Comparison of ENCODE assay signal across 8 cellular contexts in the genomic region with DNA sequence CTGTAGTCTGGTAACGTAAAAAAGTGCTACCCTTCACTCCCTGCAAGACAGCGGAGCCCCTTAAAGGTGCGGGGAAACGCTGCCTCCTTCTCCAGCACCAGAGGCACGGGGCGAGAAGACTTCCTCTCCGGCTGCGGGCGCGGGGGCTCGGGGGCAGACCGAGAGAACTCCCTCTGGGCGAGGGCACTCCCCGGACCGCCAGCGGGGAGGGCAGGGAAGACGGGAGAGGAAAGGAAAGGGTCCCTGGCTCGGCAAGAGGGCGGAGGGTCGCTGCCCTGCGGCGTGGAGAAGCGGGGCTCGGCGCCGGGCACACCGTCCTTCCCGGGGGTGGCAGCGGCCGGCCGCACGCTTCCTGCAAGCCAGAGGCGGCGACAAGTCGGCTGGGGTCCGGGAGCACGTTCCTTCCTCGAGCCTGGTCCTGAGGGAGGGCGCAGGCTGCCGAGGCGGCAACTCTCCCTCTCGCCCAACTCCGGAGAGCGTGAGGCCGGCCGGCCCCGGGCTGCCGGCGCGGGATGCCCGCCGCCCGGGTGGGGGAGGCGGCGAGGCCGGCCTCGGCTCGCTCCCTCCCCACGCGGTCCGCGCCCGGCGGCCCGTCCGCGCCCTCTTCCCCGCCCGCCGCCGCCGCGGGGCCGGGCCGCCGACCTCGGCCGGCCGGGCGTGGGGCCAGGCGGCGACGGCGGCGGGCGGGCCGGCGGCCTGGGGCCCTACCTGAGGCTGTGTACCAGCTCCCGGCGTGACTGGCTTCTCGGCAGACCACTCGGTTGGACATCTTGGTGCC. TPM values are rescaled to one million over a fixed set of nuclear protein-coding genes. Genes with fewer than 3 reads are reported as not detected.
DNase-seq lines count a peak whose midpoint lies in the region; ATAC-seq and TF ChIP-seq lines count a peak whose summit lies in the region.

No MANE protein-coding gene starts in this region.

- peak overlapping the region; percentile 89 for H3K27ac Mint-ChIP-seq in activated T-helper 17 cell treated with anti-CD3 and anti-CD28 coated beads, Interleukin-2, amount 50 U/mL, for 72 hours

- peaks cover 31% of the 10 kb centered on the region for H3K4me1 Mint-ChIP-seq in activated T-helper 17 cell treated with anti-CD3 and anti-CD28 coated beads, Interleukin-2, amount 50 U/mL, for 72 hours

- H3K4me3 ChIP-seq in OCI-LY3 (ENCODE audit: low read length) (peak overlapping the region; percentile 93), fibroblast of the aortic adventitia (ENCODE audit: low read depth, low read length) (peak overlapping the region; percentile 82), neural cell (ENCODE audit: low read length) (peak overlapping the region; percentile 98), thyroid gland (replicated peaks in 1 of 3) (peak overlapping the region; percentile 56 to 85 (median 74))

- H3K36me3 ChIP-seq in OCI-LY3 (replicated peaks; ENCODE audit: low read depth, low read length): no peaks in the 10 kb centered on the region
- H3K36me3 ChIP-seq in neural cell (ENCODE audit: insufficient read depth, low read length): no peaks in the 10 kb centered on the region
- no peaks in the 10 kb centered on the region for H3K36me3 ChIP-seq in thyroid gland

- H3K27ac ChIP-seq in OCI-LY3 (ENCODE audit: low read length): peak overlapping the region; percentile 90
- peak overlapping the region; percentile 65 for H3K27ac ChIP-seq in neural cell (ENCODE audit: low read length)
- peak overlapping the region; percentile 20 to 91 (median 78) for H3K27ac ChIP-seq in thyroid gland

- peak; percentile 20 for DNase-seq in NCI-H2171 treated with DMSO at 0.1 percent for 48 hours (lab: John Stamatoyannopoulos, UW)
- DNase-seq in NCI-H2171 (lab: John Stamatoyannopoulos, UW): no peak
- peak; percentile 5 for DNase-seq in fibroblast of the aortic adventitia (ENCODE audit: low read depth)
- DNase-seq in thyroid gland: peak; percentile 30 to 35

- H3K27me3 ChIP-seq in OCI-LY3 (ENCODE audit: low read depth, low read length): no peaks in the 10 kb centered on the region
- no peaks in the 10 kb centered on the region for H3K27me3 ChIP-seq in neural cell (ENCODE audit: insufficient read depth, low read depth, low read length)
- no peaks in the 10 kb centered on the region for H3K27me3 ChIP-seq in thyroid gland

- no peaks in the 10 kb centered on the region for H3K27me3 Mint-ChIP-seq in activated T-helper 17 cell treated with anti-CD3 and anti-CD28 coated beads, Interleukin-2, amount 50 U/mL, for 72 hours

- TF ChIP-seq CTCF in OCI-LY3 (IDR thresholded peaks at IDR 0.05; ENCODE audit: low read depth, low read length) (no peak), fibroblast of the aortic adventitia (IDR thresholded peaks at IDR 0.05; ENCODE audit: insufficient read depth, low read length) (no peak), neural cell (IDR thresholded peaks at IDR 0.05; ENCODE audit: poor library complexity, severe bottlenecking) (no peak), thyroid gland (IDR thresholded peaks at IDR 0.05) (no peak)

- peaks cover 14% of the 10 kb centered on the region for H3F3A ChIP-seq in neural cell (ENCODE audit: insufficient read depth, low read length, poor library complexity, severe bottlenecking)

- TF ChIP-seq RAD21 in neural cell (conservative IDR thresholded peaks at IDR 0.05): no peak

- TF ChIP-seq POLR2A in thyroid gland (IDR thresholded peaks at IDR 0.05): peak in 1 of 2 donors; percentile 51

- H3K9me3 Mint-ChIP-seq in activated T-helper 17 cell treated with anti-CD3 and anti-CD28 coated beads, Interleukin-2, amount 50 U/mL, for 72 hours: no peaks in the 10 kb centered on the region

- no peaks in the 10 kb centered on the region for H3K9me2 ChIP-seq in neural cell (ENCODE audit: insufficient read depth, low read length)

- H3K36me3 Mint-ChIP-seq in activated T-helper 17 cell treated with anti-CD3 and anti-CD28 coated beads, Interleukin-2, amount 50 U/mL, for 72 hours (ENCODE audit: low read depth): peaks cover 15% of the 10 kb centered on the region

- 0% methylated on average over 1 to 28 of the region's 92 CpGs for whole genome bisulfite sequencing in thyroid gland, 2 donors

- peak overlapping the region; percentile 87 for H3K9ac ChIP-seq in OCI-LY3 (ENCODE audit: low read length)
- peak overlapping the region; percentile 78 for H3K9ac ChIP-seq in neural cell (ENCODE audit: low read length)

- H3K4me3 Mint-ChIP-seq in activated T-helper 17 cell treated with anti-CD3 and anti-CD28 coated beads, Interleukin-2, amount 50 U/mL, for 72 hours: peak overlapping the region; percentile 87

- peak; percentile 23 for ATAC-seq in HG02678 (IDR thresholded peaks at IDR 0.05; ENCODE audit: unreplicated experiment)
- ATAC-seq in activated T-helper 17 cell treated with anti-CD3 and anti-CD28 coated beads, Interleukin-2, amount 50 U/mL, for 72 hours (replicated peaks): peak; percentile 7

- intact Hi-C loops in thyroid gland (cut with DNase I): loop anchor here (10.0 kb wide), 1 partner anchor 55 kb away; a partner anchor contains a TSS

- no peak for TF ChIP-seq EP300 in neural cell (conservative IDR thresholded peaks at IDR 0.05; ENCODE audit: poor library complexity, severe bottlenecking)

- H3K4me2 ChIP-seq in OCI-LY3 (ENCODE audit: low read length) (peak overlapping the region; percentile 75), neural cell (ENCODE audit: low read length) (peak overlapping the region; percentile 91)

- H4K20me1 ChIP-seq in OCI-LY3 (ENCODE audit: insufficient read depth, low read length) (peaks cover 40% of the 10 kb centered on the region), neural cell (ENCODE audit: insufficient read depth) (peaks cover 7% of the 10 kb centered on the region)

- H2AFZ ChIP-seq in OCI-LY3 (ENCODE audit: low read depth, low read length) (no peak overlapping the region), neural cell (ENCODE audit: low read depth, low read length) (no peak overlapping the region)

- H3K4me1 ChIP-seq in OCI-LY3 (ENCODE audit: low read length) (peaks cover 23% of the 10 kb centered on the region), thyroid gland (peaks cover 4 to 12% of the 10 kb centered on the region in 2 donors)

- H3K9me3 ChIP-seq in OCI-LY3 (ENCODE audit: insufficient read depth, low read length) (no peaks in the 10 kb centered on the region), neural cell (ENCODE audit: low read length) (no peaks in the 10 kb centered on the region), thyroid gland (no peaks in the 10 kb centered on the region)

- H3K79me2 ChIP-seq in OCI-LY3 (ENCODE audit: low read length) (peaks cover 52% of the 10 kb centered on the region), neural cell (replicated peaks; ENCODE audit: insufficient read depth, low read length) (peaks cover 49% of the 10 kb centered on the region)

TF ChIP-seq in neural cell, 6 proteins besides CTCF, POLR2A, EP300 and RAD21:
- peak; percentile 55 for TF ChIP-seq MXI1 (conservative IDR thresholded peaks at IDR 0.05; ENCODE audit: poor library complexity, severe bottlenecking)
- TF ChIP-seq, protein P1, sequence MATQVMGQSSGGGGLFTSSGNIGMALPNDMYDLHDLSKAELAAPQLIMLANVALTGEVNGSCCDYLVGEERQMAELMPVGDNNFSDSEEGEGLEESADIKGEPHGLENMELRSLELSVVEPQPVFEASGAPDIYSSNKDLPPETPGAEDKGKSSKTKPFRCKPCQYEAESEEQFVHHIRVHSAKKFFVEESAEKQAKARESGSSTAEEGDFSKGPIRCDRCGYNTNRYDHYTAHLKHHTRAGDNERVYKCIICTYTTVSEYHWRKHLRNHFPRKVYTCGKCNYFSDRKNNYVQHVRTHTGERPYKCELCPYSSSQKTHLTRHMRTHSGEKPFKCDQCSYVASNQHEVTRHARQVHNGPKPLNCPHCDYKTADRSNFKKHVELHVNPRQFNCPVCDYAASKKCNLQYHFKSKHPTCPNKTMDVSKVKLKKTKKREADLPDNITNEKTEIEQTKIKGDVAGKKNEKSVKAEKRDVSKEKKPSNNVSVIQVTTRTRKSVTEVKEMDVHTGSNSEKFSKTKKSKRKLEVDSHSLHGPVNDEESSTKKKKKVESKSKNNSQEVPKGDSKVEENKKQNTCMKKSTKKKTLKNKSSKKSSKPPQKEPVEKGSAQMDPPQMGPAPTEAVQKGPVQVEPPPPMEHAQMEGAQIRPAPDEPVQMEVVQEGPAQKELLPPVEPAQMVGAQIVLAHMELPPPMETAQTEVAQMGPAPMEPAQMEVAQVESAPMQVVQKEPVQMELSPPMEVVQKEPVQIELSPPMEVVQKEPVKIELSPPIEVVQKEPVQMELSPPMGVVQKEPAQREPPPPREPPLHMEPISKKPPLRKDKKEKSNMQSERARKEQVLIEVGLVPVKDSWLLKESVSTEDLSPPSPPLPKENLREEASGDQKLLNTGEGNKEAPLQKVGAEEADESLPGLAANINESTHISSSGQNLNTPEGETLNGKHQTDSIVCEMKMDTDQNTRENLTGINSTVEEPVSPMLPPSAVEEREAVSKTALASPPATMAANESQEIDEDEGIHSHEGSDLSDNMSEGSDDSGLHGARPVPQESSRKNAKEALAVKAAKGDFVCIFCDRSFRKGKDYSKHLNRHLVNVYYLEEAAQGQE (IDR thresholded peaks at IDR 0.05; ENCODE audit: borderline replicate concordance): no peak

RNA-seq across cellular contexts. Expression of a gene that starts 1.1 kb away (rescaled TPM):
- 10 to 100 TPM; 44.8 to 74.1 TPM for total RNA-seq in activated T-helper 17 cell treated with anti-CD3 and anti-CD28 coated beads, Interleukin-2, amount 50 U/mL, for 72 hours
- total RNA-seq in fibroblast of the aortic adventitia (ENCODE audit: low replicate concordance) (5.6 and 41.2 TPM in 2 replicates), thyroid gland (10 to 100 TPM; 16.3 to 28.7 (median 27.4) TPM)
- 124 and 129 TPM in 2 replicates for polyA plus RNA-seq in neural cell
- 77.1 and 80.6 TPM in 2 replicates for polyA minus RNA-seq in neural cell

RNA-seq across cellular contexts. Expression of a gene that starts 29.9 kb away (rescaled TPM):
- 10 to 100 TPM; 50.1 to 66.2 TPM for total RNA-seq in activated T-helper 17 cell treated with anti-CD3 and anti-CD28 coated beads, Interleukin-2, amount 50 U/mL, for 72 hours
- total RNA-seq in fibroblast of the aortic adventitia (ENCODE audit: low replicate concordance) (43.6 and 77.6 TPM in 2 replicates), thyroid gland (100 to 1,000 TPM in 1 of 4 donors, 10 to 100 TPM in 3; 57.5 to 139 (median 93.0) TPM)
- 151 and 201 TPM in 2 replicates for polyA plus RNA-seq in neural cell
- 61.6 and 62.6 TPM in 2 replicates for polyA minus RNA-seq in neural cell

RNA-seq across cellular contexts. Expression of a gene that starts 53.7 kb away (rescaled TPM):
- 10 to 100 TPM; 12.5 to 19.6 TPM for total RNA-seq in activated T-helper 17 cell treated with anti-CD3 and anti-CD28 coated beads, Interleukin-2, amount 50 U/mL, for 72 hours
- total RNA-seq in fibroblast of the aortic adventitia (ENCODE audit: low replicate concordance): 26.6 and 37.3 TPM in 2 replicates
- polyA plus RNA-seq in neural cell: 105 and 121 TPM in 2 replicates
- 232 and 244 TPM in 2 replicates for polyA minus RNA-seq in neural cell
- 10 to 100 TPM; 20.5 to 34.3 (median 24.8) TPM for total RNA-seq in thyroid gland
